14 cellular contexts compared by ENCODE assay signal in the genomic region with DNA sequence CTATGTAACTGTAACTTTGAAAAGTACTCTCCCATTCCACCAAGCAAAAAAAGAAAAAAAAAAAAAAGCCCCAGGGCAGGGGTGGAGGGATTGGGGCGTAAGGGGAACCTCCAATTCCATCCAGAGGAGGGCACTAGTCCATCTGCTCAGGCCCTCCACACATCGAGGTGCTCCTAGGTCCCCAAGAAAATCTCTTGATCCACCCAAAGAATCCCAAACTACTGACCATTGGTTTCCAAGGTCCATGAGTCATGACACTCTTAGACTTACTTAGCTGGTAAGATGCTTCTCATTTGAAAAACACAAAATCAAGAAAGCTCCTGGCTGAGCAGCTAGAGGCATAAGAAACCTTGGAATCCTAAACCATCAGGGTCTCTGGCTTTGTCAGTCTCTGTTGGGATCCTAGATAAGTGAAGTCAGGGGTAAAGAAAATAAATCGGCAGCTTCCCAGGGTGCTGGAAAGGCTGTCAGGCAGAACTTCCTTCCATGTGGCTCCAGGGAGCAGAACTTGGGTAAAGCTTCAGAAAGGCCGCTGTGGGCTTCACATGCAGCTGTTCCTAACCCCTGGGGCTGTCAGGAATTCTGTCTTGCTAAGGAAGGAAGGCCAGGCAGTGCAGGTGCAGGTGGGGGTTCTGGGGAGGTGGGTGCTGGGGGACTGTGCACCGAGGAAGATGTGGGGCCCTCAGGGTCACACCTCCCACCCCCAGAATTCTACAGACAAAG. TPM values are rescaled to one million over a fixed set of nuclear protein-coding genes. Genes with fewer than 3 reads are reported as not detected.
DNase-seq lines count a peak whose midpoint lies in the region; ATAC-seq and TF ChIP-seq lines count a peak whose summit lies in the region.
"Had no signal": no experiment of that assay in that cellular context is flagged by ENCODE, and none has a peak within 500 bp of the region (broad histone marks: within the 10 kb centered on the region; RNA-seq: fewer than 3 reads in every experiment).

No MANE protein-coding gene starts in this region.

- H3K36me3 ChIP-seq in Karpas-422 (ENCODE audit: insufficient read depth, low read length) = no peaks in the 10 kb centered on the region
- no peaks in the 10 kb centered on the region for H3K36me3 ChIP-seq in transverse colon

- H3K4me1 ChIP-seq in Karpas-422 (ENCODE audit: low read length) = no peaks in the 10 kb centered on the region
- H3K4me1 ChIP-seq in transverse colon = peaks cover 0 to 43% (median 25%) of the 10 kb centered on the region in 4 donors

- H3K4me3 ChIP-seq in Karpas-422 (ENCODE audit: low read length) (no peak overlapping the region), epithelial cell of proximal tubule (ENCODE audit: low read depth, low read length) (no peak overlapping the region), transverse colon (no peak overlapping the region)
- H3K4me3 ChIP-seq: smooth muscle cell had no signal

- H2AFZ ChIP-seq in Karpas-422 (ENCODE audit: low read length) = no peak overlapping the region

- no peaks in the 10 kb centered on the region for H3K9me3 ChIP-seq in Karpas-422 (ENCODE audit: low read length)
- H3K9me3 ChIP-seq in transverse colon = no peaks in the 10 kb centered on the region

- H3K9ac ChIP-seq in Karpas-422 (ENCODE audit: low read length) = no peak overlapping the region

- H4K20me1 ChIP-seq in Karpas-422 (ENCODE audit: insufficient read depth, low read depth, low read length) = no peaks in the 10 kb centered on the region

- no peak overlapping the region for H3K4me2 ChIP-seq in Karpas-422 (ENCODE audit: low read depth, low read length, poor library complexity, severe bottlenecking)
- H3K4me2 ChIP-seq: smooth muscle cell had no signal

- in situ Hi-C loops in transverse colon (cut with MboI; ENCODE audit: low pct_ligation_motif_present in 1 of 4, low pct_unique_long_range_greater_than_20kb in 1 of 4, low sequenced_read_pairs in 3 of 4) = no loop called here

- peaks cover 23% of the 10 kb centered on the region for H3K4me1 Mint-ChIP-seq in activated CD8-positive, alpha-beta T cell treated with anti-CD3 and anti-CD28 coated beads for 36 hours (ENCODE audit: low read depth)
- peaks cover 43% of the 10 kb centered on the region for H3K4me1 Mint-ChIP-seq in activated CD8-positive, alpha-beta T cell treated with anti-CD3 and anti-CD28 coated beads, Interleukin-2, amount 10 ng/mL, durations not matched to agents 7 days and 5 days (ENCODE audit: low read depth)

- H3K36me3 Mint-ChIP-seq in activated CD8-positive, alpha-beta T cell treated with anti-CD3 and anti-CD28 coated beads for 36 hours (ENCODE audit: low read depth) = no peaks in the 10 kb centered on the region
- H3K36me3 Mint-ChIP-seq in activated CD8-positive, alpha-beta T cell treated with anti-CD3 and anti-CD28 coated beads, Interleukin-2, amount 10 ng/mL, durations not matched to agents 7 days and 5 days (ENCODE audit: low read depth) = no peaks in the 10 kb centered on the region
- H3K36me3 Mint-ChIP-seq: activated naive CD4-positive, alpha-beta T cell treated with anti-CD3 and anti-CD28 coated beads, Interleukin-2, amount 50 U/mL, for 24 hours had no signal

- POLR2A ChIA-PET in activated CD8-positive, alpha-beta T cell treated with anti-CD3 and anti-CD28 coated beads for 36 hours (lab: Charles Lee) = no interaction called here
- POLR2A ChIA-PET in activated CD8-positive, alpha-beta T cell treated with anti-CD3 and anti-CD28 coated beads, Interleukin-2, amount 10 ng/mL, durations not matched to agents 7 days and 5 days (lab: Charles Lee) = interaction anchor here (1.1 kb wide), 1 partner anchor 50 kb away, joined by 3 read pairs; the partner anchor contains the start of gene ADA2

- TF ChIP-seq EP300 in transverse colon (IDR thresholded peaks at IDR 0.05; ENCODE audit: low read depth) = no peak

- H3K79me2 ChIP-seq in Karpas-422 (ENCODE audit: low read length) = no peaks in the 10 kb centered on the region

- H3K27ac ChIP-seq in Karpas-422 (ENCODE audit: low read length) = no peak overlapping the region
- no peak overlapping the region for H3K27ac ChIP-seq in transverse colon

- intact Hi-C loops in activated CD8-positive, alpha-beta T cell treated with anti-CD3 and anti-CD28 coated beads for 36 hours (cut with micrococcal nuclease) = no loop called here
- intact Hi-C loops in transverse colon (cut with DNase I; ENCODE audit: low total_unique reads) = no loop called here

- no peaks in the 10 kb centered on the region for H3K27me3 Mint-ChIP-seq in activated CD8-positive, alpha-beta T cell treated with anti-CD3 and anti-CD28 coated beads for 36 hours
- H3K27me3 Mint-ChIP-seq in activated CD8-positive, alpha-beta T cell treated with anti-CD3 and anti-CD28 coated beads, Interleukin-2, amount 10 ng/mL, durations not matched to agents 7 days and 5 days (ENCODE audit: low read depth) = no peaks in the 10 kb centered on the region
- H3K27me3 Mint-ChIP-seq: activated naive CD4-positive, alpha-beta T cell treated with anti-CD3 and anti-CD28 coated beads, Interleukin-2, amount 50 U/mL, for 24 hours had no signal

- H3K9me2 ChIP-seq in Karpas-422 (replicated peaks; ENCODE audit: insufficient read depth, low read length) = no peaks in the 10 kb centered on the region

- peak; percentile 61 for ATAC-seq in activated CD8-positive, alpha-beta T cell treated with anti-CD3 and anti-CD28 coated beads for 36 hours
- no peak for ATAC-seq in activated CD8-positive, alpha-beta T cell treated with anti-CD3 and anti-CD28 coated beads, Interleukin-2, amount 10 ng/mL, durations not matched to agents 7 days and 5 days
- ATAC-seq in GM21723 (IDR thresholded peaks at IDR 0.05; ENCODE audit: unreplicated experiment) = no peak

- DNase-seq in activated CD8-positive, alpha-beta T cell treated with anti-CD3 and anti-CD28 coated beads for 36 hours = peak; percentile 14
- no peak for DNase-seq in activated CD8-positive, alpha-beta T cell treated with anti-CD3 and anti-CD28 coated beads, Interleukin-2, amount 10 ng/mL, durations not matched to agents 7 days and 5 days
- DNase-seq in Karpas-422 (peak; percentile 81), epithelial cell of proximal tubule (ENCODE audit: low read depth) (no peak), retina (peak; percentile 17), transverse colon (no peak), NCI-H524 treated with DMSO at 0.1 percent for 48 hours (lab: John Stamatoyannopoulos, UW) (no peak)
- DNase-seq: effector memory CD4-positive, alpha-beta T cell; NCI-H446 treated with DMSO at 0.1 percent for 48 hours; stimulated activated CD8-positive, alpha-beta memory T cell treated with anti-CD3 and anti-CD28 coated beads, Interleukin-4, amount 100 ng/mL, for 48 hours had no signal

- no peak for TF ChIP-seq POLR2A in transverse colon (IDR thresholded peaks at IDR 0.05)

- CTCF ChIA-PET in activated CD8-positive, alpha-beta T cell treated with anti-CD3 and anti-CD28 coated beads for 36 hours (lab: Charles Lee) = interaction anchor here (0.7 to 1.6 kb wide), 5 partner anchors 11 to 233 kb away, joined by 3 to 8 read pairs (median 3); partner anchors contain the start of gene ADA2
- CTCF ChIA-PET in activated CD8-positive, alpha-beta T cell treated with anti-CD3 and anti-CD28 coated beads, Interleukin-2, amount 10 ng/mL, durations not matched to agents 7 days and 5 days (lab: Charles Lee) = interaction anchor here (0.7 to 2.0 kb wide), 8 partner anchors 8 to 194 kb away, joined by 3 to 6 read pairs (median 4); partner anchors contain the start of gene ADA2

- 63% methylated on average over 5 of the region's 5 CpGs; no CpG with 5 or more reads in 1 of the 2 donors for WGBS in transverse colon (ENCODE audit: low coverage in 1 of 2), 2 donors

- H3K27me3 ChIP-seq in Karpas-422 (ENCODE audit: low read length) (no peaks in the 10 kb centered on the region), transverse colon (no peaks in the 10 kb centered on the region)

- H3K4me3 Mint-ChIP-seq in activated CD8-positive, alpha-beta T cell treated with anti-CD3 and anti-CD28 coated beads for 36 hours = no peak overlapping the region
- H3K4me3 Mint-ChIP-seq in activated CD8-positive, alpha-beta T cell treated with anti-CD3 and anti-CD28 coated beads, Interleukin-2, amount 10 ng/mL, durations not matched to agents 7 days and 5 days = no peak overlapping the region
- H3K4me3 Mint-ChIP-seq: activated naive CD4-positive, alpha-beta T cell treated with anti-CD3 and anti-CD28 coated beads, Interleukin-2, amount 50 U/mL, for 24 hours had no signal

- peak; percentile 33 for TF ChIP-seq CTCF in activated CD8-positive, alpha-beta T cell treated with anti-CD3 and anti-CD28 coated beads for 36 hours (IDR thresholded peaks at IDR 0.05)
- TF ChIP-seq CTCF in epithelial cell of proximal tubule (conservative IDR thresholded peaks at IDR 0.05; ENCODE audit: low read depth, low read length) (peak; percentile 28), transverse colon (IDR thresholded peaks at IDR 0.05) (no peak)

- no peaks in the 10 kb centered on the region for H3K9me3 Mint-ChIP-seq in activated CD8-positive, alpha-beta T cell treated with anti-CD3 and anti-CD28 coated beads for 36 hours
- no peaks in the 10 kb centered on the region for H3K9me3 Mint-ChIP-seq in activated CD8-positive, alpha-beta T cell treated with anti-CD3 and anti-CD28 coated beads, Interleukin-2, amount 10 ng/mL, durations not matched to agents 7 days and 5 days (ENCODE audit: insufficient read depth)
- H3K9me3 Mint-ChIP-seq: activated naive CD4-positive, alpha-beta T cell treated with anti-CD3 and anti-CD28 coated beads, Interleukin-2, amount 50 U/mL, for 24 hours had no signal

- H3K27ac Mint-ChIP-seq in activated CD8-positive, alpha-beta T cell treated with anti-CD3 and anti-CD28 coated beads for 36 hours = no peak overlapping the region
- no peak overlapping the region for H3K27ac Mint-ChIP-seq in activated CD8-positive, alpha-beta T cell treated with anti-CD3 and anti-CD28 coated beads, Interleukin-2, amount 10 ng/mL, durations not matched to agents 7 days and 5 days
- H3K27ac Mint-ChIP-seq: activated naive CD4-positive, alpha-beta T cell treated with anti-CD3 and anti-CD28 coated beads, Interleukin-2, amount 50 U/mL, for 24 hours had no signal

RNA-seq across cellular contexts. Expression of gene ADA2, which starts 49.4 kb away (rescaled TPM):
- total RNA-seq in activated CD8-positive, alpha-beta T cell treated with anti-CD3 and anti-CD28 coated beads for 36 hours = 10 to 100 TPM; 11.3 to 13.8 TPM
- 10 to 100 TPM; 61.5 to 65.0 TPM for total RNA-seq in activated CD8-positive, alpha-beta T cell treated with anti-CD3 and anti-CD28 coated beads, Interleukin-2, amount 10 ng/mL, durations not matched to agents 7 days and 5 days
- total RNA-seq in Karpas-422 (2014; rRNA removed; shearing (Covaris generic); ENCODE audit: low replicate concordance) = 38.5 and 43.6 TPM in 2 replicates
- total RNA-seq in epithelial cell of proximal tubule = 3.0 and 16.3 TPM in 2 replicates
- 10 to 100 TPM in 2 of 4 donors, 1 to 10 TPM in 2; 1.4 to 28.4 (median 12.0) TPM for total RNA-seq in transverse colon
- total RNA-seq: HT-29 had no signal

Comparison
In these comparisons a context has a peak if more than half of its experiments do, and no peak if none do; other contexts are left out.
1. DNase-seq: peak in activated CD8-positive, alpha-beta T cell treated with anti-CD3 and anti-CD28 coated beads for 36 hours (single experiment), Karpas-422 (single experiment) and retina (single experiment); none in activated CD8-positive, alpha-beta T cell treated with anti-CD3 and anti-CD28 coated beads, Interleukin-2, amount 10 ng/mL, durations not matched to agents 7 days and 5 days (single experiment), epithelial cell of proximal tubule (single experiment), transverse colon (single experiment) and NCI-H524 treated with DMSO at 0.1 percent for 48 hours (single experiment).
2. CTCF ChIP-seq: peak in activated CD8-positive, alpha-beta T cell treated with anti-CD3 and anti-CD28 coated beads for 36 hours (single experiment) and epithelial cell of proximal tubule (single experiment); none in transverse colon (0 of 5).